ENCODE assay signal across 17 cellular contexts in the genomic region with DNA sequence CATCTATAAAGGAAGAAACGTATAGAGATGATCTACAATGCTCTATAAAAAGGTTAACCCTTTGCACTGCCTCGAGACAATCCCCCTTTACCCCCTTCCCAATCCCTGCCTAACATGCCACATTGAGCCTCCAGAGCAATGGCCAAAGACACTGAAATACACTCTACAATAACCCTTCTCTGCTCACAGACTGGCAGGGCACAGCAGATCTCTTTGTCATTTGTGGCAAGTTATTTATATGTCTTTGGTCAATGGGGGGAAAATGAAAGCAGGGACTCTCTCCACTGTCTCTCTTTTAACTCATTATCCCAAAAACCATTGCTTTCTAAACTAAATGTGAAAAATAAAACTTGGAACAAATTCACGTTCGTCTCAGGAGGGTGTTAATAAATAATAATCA.
DNase-seq lines count a peak whose midpoint lies in the region; ATAC-seq and TF ChIP-seq lines count a peak whose summit lies in the region.
"Had no signal": no experiment of that assay in that cellular context is flagged by ENCODE, and none has a peak within 500 bp of the region (broad histone marks: within the 10 kb centered on the region; RNA-seq: fewer than 3 reads in every experiment).

No MANE protein-coding gene starts in this region.

- H3K27me3 ChIP-seq in DOHH2 (ENCODE audit: control insufficient read depth, low read length) (no peaks in the 10 kb centered on the region), OCI-LY1 (ENCODE audit: insufficient read depth, low read length) (no peaks in the 10 kb centered on the region), WERI-Rb-1 (ENCODE audit: insufficient read depth, low read depth, severe bottlenecking) (no peaks in the 10 kb centered on the region)

- H3K4me1 Mint-ChIP-seq in stimulated activated naive B cell treated with anti-CD40 and anti-IgM and Interleukin-4, amounts not matched to agents 10 μg/mL and 1 μg/mL and 100 μg/mL, for 72 hours = peaks cover 24 to 27% of the 10 kb centered on the region in 2 donors

- peak overlapping the region; percentile 100 for H3K27ac ChIP-seq in DOHH2 (ENCODE audit: low read depth, low read length)
- peak overlapping the region; percentile 100 for H3K27ac ChIP-seq in OCI-LY1 (ENCODE audit: low read depth, low read length, poor library complexity, severe bottlenecking)
- H3K27ac ChIP-seq in WERI-Rb-1 = no peak overlapping the region
- H3K27ac ChIP-seq: RWPE1 had no signal

- H3K36me3 Mint-ChIP-seq in stimulated activated naive B cell treated with anti-CD40 and anti-IgM and Interleukin-4, amounts not matched to agents 10 μg/mL and 1 μg/mL and 100 μg/mL, for 72 hours = peaks cover 0 to 8% of the 10 kb centered on the region in 2 donors
- H3K36me3 Mint-ChIP-seq: CD14-positive monocyte had no signal

- ATAC-seq in stimulated activated naive B cell treated with anti-CD40 and anti-IgM and Interleukin-4, amounts not matched to agents 10 μg/mL and 1 μg/mL and 100 μg/mL, for 72 hours (replicated peaks) = no peak
- no peak for ATAC-seq in GM18867 (IDR thresholded peaks at IDR 0.05; ENCODE audit: unreplicated experiment)

- H4K20me1 ChIP-seq in DOHH2 (ENCODE audit: control insufficient read depth, insufficient read depth, low read depth, low read length) (no peaks in the 10 kb centered on the region), OCI-LY1 (ENCODE audit: insufficient read depth, low read length) (no peaks in the 10 kb centered on the region)

- H3K4me1 ChIP-seq in DOHH2 (ENCODE audit: control insufficient read depth, low read length) (peaks cover 52% of the 10 kb centered on the region), OCI-LY1 (ENCODE audit: insufficient read depth, low read length, severe bottlenecking) (peaks cover 44% of the 10 kb centered on the region)

- H3K4me3 ChIP-seq in DOHH2 (ENCODE audit: low read length) (peak overlapping the region; percentile 78), OCI-LY1 (ENCODE audit: low read depth, low read length, poor library complexity, severe bottlenecking) (no peak overlapping the region), WERI-Rb-1 (ENCODE audit: low read depth, low read length) (no peak overlapping the region)

- H3K4me2 ChIP-seq in DOHH2 (ENCODE audit: low read length) (peak overlapping the region; percentile 99), OCI-LY1 (ENCODE audit: low read length) (no peak overlapping the region)

- DNase-seq in islet precursor cell (peak; percentile 7), WERI-Rb-1 (no peak), amniotic stem cell (lab: John Stamatoyannopoulos, UW) (no peak)
- DNase-seq in stimulated activated naive B cell treated with anti-CD40 and anti-IgM and Interleukin-4, amounts not matched to agents 10 μg/mL and 1 μg/mL and 100 μg/mL, for 72 hours = no peak
- DNase-seq: ACHN, GDM1, Karpas-422, NCI-H2081 treated with DMSO at 0.1 percent for 48 hours, NCI-H446, NCI-H526, SIG-M5 had no signal

- H3K79me2 ChIP-seq in DOHH2 (ENCODE audit: control insufficient read depth, low read length) (peaks cover 30% of the 10 kb centered on the region), OCI-LY1 (ENCODE audit: insufficient read depth, low read length) (no peaks in the 10 kb centered on the region)

- peaks cover 88% of the 10 kb centered on the region for H3K36me3 ChIP-seq in DOHH2 (ENCODE audit: control insufficient read depth, low read length)
- H3K36me3 ChIP-seq in OCI-LY1 (ENCODE audit: insufficient read depth, low read length) = peaks cover 84% of the 10 kb centered on the region
- H3K36me3 ChIP-seq in WERI-Rb-1 = peaks cover 67% of the 10 kb centered on the region

- no peak overlapping the region for H3K4me3 Mint-ChIP-seq in stimulated activated naive B cell treated with anti-CD40 and anti-IgM and Interleukin-4, amounts not matched to agents 10 μg/mL and 1 μg/mL and 100 μg/mL, for 72 hours

- H3K9me2 ChIP-seq in DOHH2 (replicated peaks; ENCODE audit: control insufficient read depth, low read length) (no peaks in the 10 kb centered on the region), OCI-LY1 (ENCODE audit: low read depth, low read length) (no peaks in the 10 kb centered on the region)

- peaks cover 20% of the 10 kb centered on the region for H3F3A ChIP-seq in DOHH2 (ENCODE audit: control insufficient read depth, insufficient read depth)
- H3F3A ChIP-seq in OCI-LY1 (ENCODE audit: insufficient read depth, low read length) = 0 out of 2 replicates have a peak, but pooled peaks cover 3% of the 10 kb centered on the region

- TF ChIP-seq CTCF in DOHH2 (IDR thresholded peaks at IDR 0.05; ENCODE audit: low read depth, low read length, poor library complexity, severe bottlenecking) (no peak), OCI-LY1 (IDR thresholded peaks at IDR 0.05; ENCODE audit: low read length) (no peak), WERI-Rb-1 (IDR thresholded peaks at IDR 0.05; ENCODE audit: low read depth, low read length) (no peak)

- no peak overlapping the region for H2AFZ ChIP-seq in OCI-LY1 (ENCODE audit: low read length)

- H3K9me3 ChIP-seq in DOHH2 (ENCODE audit: control insufficient read depth, insufficient read depth, low read length) = no peaks in the 10 kb centered on the region
- no peaks in the 10 kb centered on the region for H3K9me3 ChIP-seq in OCI-LY1 (ENCODE audit: low read length)
- no peaks in the 10 kb centered on the region for H3K9me3 ChIP-seq in WERI-Rb-1 (ENCODE audit: severe bottlenecking)

- peaks cover 45 to 76% of the 10 kb centered on the region in 2 donors for H3K27me3 Mint-ChIP-seq in stimulated activated naive B cell treated with anti-CD40 and anti-IgM and Interleukin-4, amounts not matched to agents 10 μg/mL and 1 μg/mL and 100 μg/mL, for 72 hours
- H3K27me3 Mint-ChIP-seq: IgD-negative memory B cell had no signal

- H3K27ac Mint-ChIP-seq in stimulated activated naive B cell treated with anti-CD40 and anti-IgM and Interleukin-4, amounts not matched to agents 10 μg/mL and 1 μg/mL and 100 μg/mL, for 72 hours = peak overlapping the region; percentile 10
- H3K27ac Mint-ChIP-seq: CD14-positive monocyte, IgD-negative memory B cell had no signal

- no peaks in the 10 kb centered on the region for H3K9me3 Mint-ChIP-seq in stimulated activated naive B cell treated with anti-CD40 and anti-IgM and Interleukin-4, amounts not matched to agents 10 μg/mL and 1 μg/mL and 100 μg/mL, for 72 hours
- H3K9me3 Mint-ChIP-seq: IgD-negative memory B cell had no signal

- no peak overlapping the region for H3K9ac ChIP-seq in OCI-LY1 (ENCODE audit: low read length)
